Comparison of ENCODE assay signal across 8 cellular contexts in genomic region chr6:1792989-1793388, GRCh38.
DNase-seq lines count a peak whose midpoint lies in the region; ATAC-seq, FAIRE-seq and TF ChIP-seq lines count a peak whose summit lies in the region.

No MANE protein-coding gene starts in this region.

- TF ChIP-seq CTCF in kidney (IDR thresholded peaks at IDR 0.05; ENCODE audit: borderline replicate concordance, extremely low read depth, insufficient read depth) (peak; percentile 13), vagina (IDR thresholded peaks at IDR 0.05) (no peak)

- H3K9me3 ChIP-seq in kidney (ENCODE audit: control insufficient read depth in 1 of 2, low read length in 2 of 2) (no peaks in the 10 kb centered on the region), vagina (no peaks in the 10 kb centered on the region)

- H3K27ac ChIP-seq in kidney (ENCODE audit: low read depth in 2 of 2, low read length in 2 of 2) = no peak overlapping the region
- H3K27ac ChIP-seq in vagina = no peak overlapping the region

- H3K4me1 ChIP-seq in kidney (ENCODE audit: control insufficient read depth in 1 of 2, insufficient read depth in 1 of 2, low read depth in 1 of 2, low read length in 2 of 2) (no peaks in the 10 kb centered on the region), vagina (peaks cover 8% of the 10 kb centered on the region)

- DNase-seq in ELR (ENCODE audit: low read depth) (peak; percentile 65), SKM-1 treated with dmso at 0.1 percent for 144 hours (lab: John Stamatoyannopoulos, UW; ENCODE audit: unreplicated experiment) (peak; percentile 8), kidney (no peak), vagina (ENCODE audit: extremely low spot score in 2 of 2) (no peak)

- peak; percentile 44 for ATAC-seq in HG03469 (IDR thresholded peaks at IDR 0.05; ENCODE audit: unreplicated experiment)
- no peak for ATAC-seq in HG02840 (IDR thresholded peaks at IDR 0.05; ENCODE audit: low FRiP score, unreplicated experiment)
- ATAC-seq in HG02981 (IDR thresholded peaks at IDR 0.05; ENCODE audit: unreplicated experiment) = no peak
- no peak for ATAC-seq in HG03280 (IDR thresholded peaks at IDR 0.05; ENCODE audit: unreplicated experiment)

- H3K36me3 ChIP-seq in kidney (ENCODE audit: control insufficient read depth in 1 of 2, insufficient read depth in 2 of 2, low read length in 2 of 2) (no peaks in the 10 kb centered on the region), vagina (no peaks in the 10 kb centered on the region)

- no peak overlapping the region for H3K9ac ChIP-seq in kidney (ENCODE audit: low read length in 2 of 2)

- intact Hi-C loops in kidney (cut with DNase I) (no loop called here), vagina (cut with DNase I) (no loop called here)

- no peak overlapping the region for H3K4me3 ChIP-seq in kidney (ENCODE audit: low read length in 2 of 2)
- no peak overlapping the region for H3K4me3 ChIP-seq in vagina

- FAIRE-seq in kidney (lab: Jason Lieb, UNC) = no peak

- H3K27me3 ChIP-seq in vagina = no peaks in the 10 kb centered on the region

- no peak for TF ChIP-seq POLR2A in vagina (IDR thresholded peaks at IDR 0.05)

Comparison
In these comparisons a context has a peak if more than half of its experiments do, and no peak if none do; other contexts are left out.
1. DNase-seq: peak in ELR (single experiment) and SKM-1 treated with dmso at 0.1 percent for 144 hours (single experiment); none in kidney (single experiment) and vagina (0 of 2).